ENCODE assay signal across 16 cellular contexts in the genomic region with DNA sequence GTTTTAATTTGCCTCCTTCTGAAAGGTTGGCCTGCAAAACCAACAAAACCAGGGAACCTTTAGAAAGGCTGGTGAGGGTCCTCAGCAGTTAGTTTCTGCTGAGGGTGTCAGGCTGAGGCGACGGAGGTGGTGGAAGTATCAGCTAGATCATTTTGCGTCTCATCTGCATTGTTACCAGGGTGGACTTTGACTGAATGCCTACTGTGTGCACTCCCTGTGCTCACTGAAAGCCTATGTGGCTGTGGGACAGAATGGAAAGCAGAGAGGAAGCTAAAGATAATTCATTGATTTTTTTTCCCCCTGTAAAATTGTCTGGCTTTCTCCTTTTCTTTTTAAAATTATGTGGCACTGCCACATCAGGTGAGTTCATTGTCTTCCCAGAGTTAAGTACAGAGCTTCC.
DNase-seq lines count a peak whose midpoint lies in the region; ATAC-seq and TF ChIP-seq lines count a peak whose summit lies in the region.
"Had no signal": no experiment of that assay in that cellular context is flagged by ENCODE, and none has a peak within 500 bp of the region (broad histone marks: within the 10 kb centered on the region; RNA-seq: fewer than 3 reads in every experiment).

No MANE protein-coding gene starts in this region.

- no peak overlapping the region for H2AFZ ChIP-seq in H9 (ENCODE audit: low read length)

- H2BK12ac ChIP-seq in H9 (ENCODE audit: insufficient read length, low read depth, low read length) = no peak overlapping the region

- intact Hi-C loops in activated CD4-positive, alpha-beta T cell treated with anti-CD3 and anti-CD28 coated beads, Interleukin-2, amount 10 ng/mL, durations not matched to agents 24 days and 14 days (cut with micrococcal nuclease) = no loop called here

- H3K14ac ChIP-seq in H9 (ENCODE audit: insufficient read depth, low read length) = no peak overlapping the region; the same call in 1 of the 2 replicates

- no peak overlapping the region for H4K8ac ChIP-seq in H9 (replicated peaks; ENCODE audit: insufficient read length, low read depth, low read length)

- H3K4me3 Mint-ChIP-seq in activated CD4-positive, alpha-beta T cell treated with anti-CD3 and anti-CD28 coated beads, Interleukin-2, amount 10 ng/mL, durations not matched to agents 24 days and 14 days = no peak overlapping the region
- no peak overlapping the region for H3K4me3 Mint-ChIP-seq in H9
- H3K4me3 Mint-ChIP-seq in effector memory CD8-positive, alpha-beta T cell = no peak overlapping the region

- ATAC-seq in effector memory CD8-positive, alpha-beta T cell (replicated peaks) = no peak
- ATAC-seq: left colon had no signal

- no peak overlapping the region for H2BK20ac ChIP-seq in H9 (ENCODE audit: low read depth, low read length, poor library complexity, severe bottlenecking)

- no peak overlapping the region for H3K56ac ChIP-seq in H9 (ENCODE audit: insufficient read length, low read depth, low read length)

- H3K4me2 ChIP-seq in H9 (ENCODE audit: insufficient read depth, insufficient read length, low read length) = no peak overlapping the region

- no peaks in the 10 kb centered on the region for H3K23me2 ChIP-seq in H9 (ENCODE audit: insufficient read length, low read depth, low read length, poor library complexity, severe bottlenecking)

- H3K18ac ChIP-seq in H9 (ENCODE audit: insufficient read length, low read depth, low read length) = no peak overlapping the region

- no peak overlapping the region for H4K91ac ChIP-seq in H9 (ENCODE audit: insufficient read length, low read depth, low read length)

- H3K4ac ChIP-seq in H9 (ENCODE audit: low read depth, low read length) = no peak overlapping the region

- H2BK5ac ChIP-seq in H9 (ENCODE audit: insufficient read length, low read length) = no peak overlapping the region

- no peaks in the 10 kb centered on the region for H4K20me1 ChIP-seq in H9 (ENCODE audit: control insufficient read depth, insufficient read depth, insufficient read length)

- DNase-seq in activated CD4-positive, alpha-beta T cell treated with anti-CD3 and anti-CD28 coated beads, Interleukin-2, amount 10 ng/mL, durations not matched to agents 24 days and 14 days = no peak
- no peak for DNase-seq in activated CD4-positive, alpha-beta T cell treated with anti-CD3 and anti-CD28 coated beads for 1 hour
- DNase-seq in H9 (no peak), NCI-H1105 treated with DMSO at 0.1 percent for 48 hours (lab: John Stamatoyannopoulos, UW) (no peak), NCI-H526 (lab: John Stamatoyannopoulos, UW) (no peak), T-helper 9 cell (no peak)
- DNase-seq in effector memory CD8-positive, alpha-beta T cell = no peak
- DNase-seq: activated CD8-positive, alpha-beta memory T cell treated with anti-CD3 and anti-CD28 coated beads, Interleukin-2, amount 50 U/mL, for 48 hours; EL; left colon; midbrain; NCI-H1436; NCI-H510A; stimulated activated CD4-positive, alpha-beta T cell treated with anti-CD3 and anti-CD28 coated beads, Interleukin-4, amount 100 ng/mL, for 24 hours; T1000 had no signal

- H4K5ac ChIP-seq in H9 (ENCODE audit: insufficient read length, low read depth, low read length) = no peak overlapping the region

- H3K9ac ChIP-seq in H9 (ENCODE audit: extremely low read depth, insufficient read length, low read length) = no peak overlapping the region

- H3K27ac Mint-ChIP-seq in activated CD4-positive, alpha-beta T cell treated with anti-CD3 and anti-CD28 coated beads, Interleukin-2, amount 10 ng/mL, durations not matched to agents 24 days and 14 days = peak overlapping the region; percentile 42
- peak overlapping the region; percentile 49 to 73 (median 66); a peak in 4 of 7 replicates for H3K27ac Mint-ChIP-seq in H9
- H3K27ac Mint-ChIP-seq in effector memory CD8-positive, alpha-beta T cell = peak overlapping the region; percentile 55 to 81

- no CpG with 5 or more reads among the region's 3 CpGs for WGBS in H9 (ENCODE audit: extremely low coverage, insufficient read length, low lambda C conversion rate)

- H3K79me1 ChIP-seq in H9 (ENCODE audit: insufficient read depth, low read depth, low read length, poor library complexity, severe bottlenecking) = no peaks in the 10 kb centered on the region

- peaks cover 24% of the 10 kb centered on the region for H3K36me3 Mint-ChIP-seq in activated CD4-positive, alpha-beta T cell treated with anti-CD3 and anti-CD28 coated beads, Interleukin-2, amount 10 ng/mL, durations not matched to agents 24 days and 14 days (ENCODE audit: low read depth)
- no peaks in the 10 kb centered on the region for H3K36me3 Mint-ChIP-seq in H9 (ENCODE audit: insufficient read depth in 1 of 3, low read depth in 3 of 3)
- H3K36me3 Mint-ChIP-seq in effector memory CD8-positive, alpha-beta T cell (ENCODE audit: insufficient read depth) = peaks cover 9% of the 10 kb centered on the region

- H3K4me3 ChIP-seq in neutrophil (ENCODE audit: low read depth in 1 of 2, low read length in 1 of 2) = no peak overlapping the region

- no peaks in the 10 kb centered on the region for H3K79me2 ChIP-seq in H9 (ENCODE audit: insufficient read depth, low read length)

- H3K9me3 Mint-ChIP-seq in activated CD4-positive, alpha-beta T cell treated with anti-CD3 and anti-CD28 coated beads, Interleukin-2, amount 10 ng/mL, durations not matched to agents 24 days and 14 days = no peaks in the 10 kb centered on the region
- H3K9me3 Mint-ChIP-seq in H9 = no peaks in the 10 kb centered on the region
- H3K9me3 Mint-ChIP-seq in effector memory CD8-positive, alpha-beta T cell = no peaks in the 10 kb centered on the region

- H3K4me1 ChIP-seq in H9 (ENCODE audit: insufficient read depth, low read length) (peaks cover 12% of the 10 kb centered on the region; the same call in 1 of the 2 replicates), neutrophil (ENCODE audit: control insufficient read depth in 1 of 2, insufficient read depth in 1 of 2, low read depth in 1 of 2, low read length in 1 of 2) (peaks cover 100% of the 10 kb centered on the region in 2 experiments)

- peaks cover 83% of the 10 kb centered on the region for H3K4me1 Mint-ChIP-seq in activated CD4-positive, alpha-beta T cell treated with anti-CD3 and anti-CD28 coated beads, Interleukin-2, amount 10 ng/mL, durations not matched to agents 24 days and 14 days
- peaks cover 74 to 77% of the 10 kb centered on the region in 2 experiments for H3K4me1 Mint-ChIP-seq in H9
- peaks cover 69 to 79% of the 10 kb centered on the region in 2 donors for H3K4me1 Mint-ChIP-seq in effector memory CD8-positive, alpha-beta T cell (ENCODE audit: low read depth in 2 of 2)

- H3K9me3 ChIP-seq in H9 (ENCODE audit: control insufficient read depth, low read depth, low read length) = no peaks in the 10 kb centered on the region
- no peaks in the 10 kb centered on the region for H3K9me3 ChIP-seq in neutrophil

- H3K23ac ChIP-seq in H9 (ENCODE audit: insufficient read length, low read depth, low read length) = no peak overlapping the region

- TF ChIP-seq CTCF in H9 (conservative IDR thresholded peaks at IDR 0.05) (no peak), neutrophil (IDR thresholded peaks at IDR 0.05) (no peak)

- H2AK5ac ChIP-seq in H9 (ENCODE audit: insufficient read length, low read length) = no peak overlapping the region

- no peak overlapping the region for H3T11ph ChIP-seq in H9 (ENCODE audit: low read length)

- H3K36me3 ChIP-seq in neutrophil = peaks cover under 1% of the 10 kb centered on the region

- H3K27me3 ChIP-seq in H9 (ENCODE audit: insufficient read depth, low read length) (no peaks in the 10 kb centered on the region), neutrophil (no peaks in the 10 kb centered on the region)

- H2BK120ac ChIP-seq in H9 (ENCODE audit: low read depth, low read length, poor library complexity, severe bottlenecking) = no peak overlapping the region

- no peaks in the 10 kb centered on the region for H3K27me3 Mint-ChIP-seq in activated CD4-positive, alpha-beta T cell treated with anti-CD3 and anti-CD28 coated beads, Interleukin-2, amount 10 ng/mL, durations not matched to agents 24 days and 14 days
- no peaks in the 10 kb centered on the region for H3K27me3 Mint-ChIP-seq in H9 (ENCODE audit: low read depth)
- no peaks in the 10 kb centered on the region for H3K27me3 Mint-ChIP-seq in effector memory CD8-positive, alpha-beta T cell

- no peak overlapping the region for H2BK15ac ChIP-seq in H9 (ENCODE audit: low read depth, low read length)

- H3K27ac ChIP-seq in H9 (ENCODE audit: insufficient read length, low read depth, low read length) (no peak overlapping the region), neutrophil (peak overlapping the region; percentile 96)
